Comparison of ENCODE assay signal across 10 cellular contexts in genomic region chr1:91844862-91845528, GRCh38. TPM values are rescaled to one million over a fixed set of nuclear protein-coding genes. Genes with fewer than 3 reads are reported as not detected.
A peak's percentile ranks its signal among the peaks of the same experiment; 100 is the strongest.
DNase-seq lines count a peak whose midpoint lies in the region; ATAC-seq and TF ChIP-seq lines count a peak whose summit lies in the region.
"Had no signal": no experiment of that assay in that cellular context is flagged by ENCODE, and none has a peak within 500 bp of the region (broad histone marks: within the 10 kb centered on the region; RNA-seq: fewer than 3 reads in every experiment).

No MANE protein-coding gene starts in this region.

- TF ChIP-seq POLR2A in right lobe of liver (IDR thresholded peaks at IDR 0.05) (no peak), thyroid gland (IDR thresholded peaks at IDR 0.05) (no peak)

- H3K4me3 ChIP-seq in coronary artery, result peak overlapping the region; percentile 35
- H3K4me3 ChIP-seq in right lobe of liver, result no peak overlapping the region
- no peak overlapping the region for H3K4me3 ChIP-seq in thyroid gland (replicated peaks in 1 of 3)

- no peak for TF ChIP-seq CTCF in coronary artery (IDR thresholded peaks at IDR 0.05)
- no peak for TF ChIP-seq CTCF in right lobe of liver (IDR thresholded peaks at IDR 0.05)
- no peak for TF ChIP-seq CTCF in thyroid gland (IDR thresholded peaks at IDR 0.05)

- H3K9me3 ChIP-seq in right lobe of liver (no peaks in the 10 kb centered on the region), thyroid gland (no peaks in the 10 kb centered on the region)

- ATAC-seq in right lobe of liver (peak; percentile 58 to 72 (median 68)), HG03139 (IDR thresholded peaks at IDR 0.05; ENCODE audit: unreplicated experiment) (no peak), HG02970 (IDR thresholded peaks at IDR 0.05; ENCODE audit: low FRiP score, unreplicated experiment) (no peak)

- H3K4me1 ChIP-seq in right lobe of liver, result peaks cover 0 to 25% (median 12%) of the 10 kb centered on the region in 4 donors
- H3K4me1 ChIP-seq in thyroid gland, result peaks cover 7 to 28% of the 10 kb centered on the region in 2 donors

- DNase-seq in M059J (ENCODE audit: low read depth) (peak; percentile 95), coronary artery (ENCODE audit: low spot score) (peak; percentile 85), right lobe of liver (no peak), thyroid gland (peak; percentile 41 to 47), amygdala (lab: John Stamatoyannopoulos, UW) (no peak), HUDEP-2 (lab: John Stamatoyannopoulos, UW; ENCODE audit: unreplicated experiment in 76 of 76) (no peak)
- DNase-seq: activated T-cell treated with anti-CD3 and anti-CD28 coated beads, Interleukin-2, amount 50 U/mL, for 24 hours had no signal

- intact Hi-C loops in right lobe of liver (cut with DNase I) (no loop called here), thyroid gland (cut with DNase I) (no loop called here)

- H3K36me3 ChIP-seq in right lobe of liver (no peaks in the 10 kb centered on the region), thyroid gland (no peaks in the 10 kb centered on the region)

- WGBS in right lobe of liver (ENCODE audit: insufficient coverage, low coverage, low lambda C conversion rate, missing lambda C conversion rate), result 30% methylated on average over 6 of the region's 6 CpGs
- whole genome bisulfite sequencing in thyroid gland, 2 donors, result 52 to 53% methylated on average over 6 of the region's 6 CpGs

- peak overlapping the region; percentile 68 to 88 for H3K27ac ChIP-seq in coronary artery
- peak overlapping the region in 2 of 3 donors; percentile 61 to 66 for H3K27ac ChIP-seq in right lobe of liver
- peak overlapping the region; percentile 4 to 76 (median 68) for H3K27ac ChIP-seq in thyroid gland

- H3K27me3 ChIP-seq in right lobe of liver (no peaks in the 10 kb centered on the region), thyroid gland (no peaks in the 10 kb centered on the region)

RNA-seq across cellular contexts. Expression of gene TGFBR3, which starts 41.0 kb away (rescaled TPM):
- total RNA-seq in M059J (2014; rRNA removed; shearing (Covaris generic)), result 1.8 and 2.1 TPM in 2 replicates
- total RNA-seq in right lobe of liver (10 to 100 TPM in 5 of 6 experiments, 1 to 10 TPM in 1; 9.0 to 32.3 (median 18.1) TPM), thyroid gland (100 to 1,000 TPM in 2 of 4 donors, 10 to 100 TPM in 2; 37.2 to 223 (median 106) TPM)
- total RNA-seq: OCI-LY7 had no signal

Comparison
In these comparisons a context has a peak if more than half of its experiments do, and no peak if none do; other contexts are left out.
1. DNase-seq: peak in M059J (single experiment), coronary artery (single experiment) and thyroid gland (2 of 2); none in right lobe of liver (0 of 3), amygdala (0 of 56) and HUDEP-2 (0 of 76).
2. ATAC-seq: peak in right lobe of liver (4 of 4); none in HG03139 (single experiment) and HG02970 (single experiment).
3. Peak in every context shown above with its lines, with median percentiles within 50 percentile points of each other: H3K27ac ChIP-seq.